In the genomic region with DNA sequence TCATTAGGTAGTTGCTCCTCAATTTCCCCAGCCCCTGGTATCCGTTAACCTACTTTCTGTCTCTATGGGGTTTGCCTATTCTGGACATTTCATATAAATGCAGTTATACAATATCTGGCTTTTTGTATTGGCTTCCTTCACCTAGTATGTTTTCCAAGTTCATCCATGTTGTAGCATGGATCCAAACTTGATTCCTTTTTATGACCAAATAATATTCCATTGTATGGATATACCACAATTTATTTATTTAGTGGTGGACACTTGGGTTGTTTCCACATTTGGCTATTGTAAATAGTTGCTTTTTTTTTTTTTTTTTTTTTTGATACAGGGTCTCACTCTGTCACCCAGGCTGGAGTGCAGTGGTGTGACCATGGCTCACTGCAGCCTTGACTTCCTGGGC, we compare ENCODE assay signal across 7 cellular contexts.
"Had no signal": no experiment of that assay in that cellular context is flagged by ENCODE, and none has a peak within 500 bp of the region (broad histone marks: within the 10 kb centered on the region; RNA-seq: fewer than 3 reads in every experiment).

No MANE protein-coding gene starts in this region.

- DNase-seq: GM23248, GOT3, H7, IMR-90 had no signal

- H3K9ac ChIP-seq: GM23248 had no signal

- H3K27ac ChIP-seq: GM23248 had no signal

- H3K4me3 ChIP-seq: GM23248, HAP-1 had no signal

- FAIRE-seq: HTR-8/SVneo had no signal

- H2AFZ ChIP-seq: GM23248 had no signal

- ATAC-seq: HCT116 had no signal

- H3K9me3 ChIP-seq: HAP-1 had no signal

- H3K4me1 ChIP-seq: HAP-1 had no signal
